Comparison of ENCODE assay signal across 23 cellular contexts in genomic region chr9:38278931-38279532, GRCh38.
DNase-seq lines count a peak whose midpoint lies in the region; ATAC-seq and TF ChIP-seq lines count a peak whose summit lies in the region.
"Had no signal": no experiment of that assay in that cellular context is flagged by ENCODE, and none has a peak within 500 bp of the region (broad histone marks: within the 10 kb centered on the region; RNA-seq: fewer than 3 reads in every experiment).

No MANE protein-coding gene starts in this region.

- peaks cover 28% of the 10 kb centered on the region for H3K4me1 Mint-ChIP-seq in stimulated activated effector memory CD8-positive, alpha-beta T cell treated with anti-CD3 and anti-CD28 coated beads, Interleukin-12 subunit alpha, Interleukin-12 subunit beta, amount 100 ng/mL, for 72 hours

- no peaks in the 10 kb centered on the region for H3K36me3 ChIP-seq in esophagus muscularis mucosa
- no peaks in the 10 kb centered on the region for H3K36me3 ChIP-seq in tibial artery
- H3K36me3 ChIP-seq: lower lobe of right lung had no signal

- TF ChIP-seq CTCF in esophagus muscularis mucosa (IDR thresholded peaks at IDR 0.05), result no peak
- TF ChIP-seq CTCF in tibial artery (IDR thresholded peaks at IDR 0.05), result no peak

- WGBS in esophagus muscularis mucosa, result 89% methylated on average over 6 of the region's 6 CpGs

- H3K4me1 ChIP-seq in esophagus muscularis mucosa, result no peaks in the 10 kb centered on the region
- peaks cover 0 to 14% (median 0%) of the 10 kb centered on the region in 4 donors for H3K4me1 ChIP-seq in tibial artery
- H3K4me1 ChIP-seq: lower lobe of right lung had no signal

- DNase-seq in NCI-H82 (lab: John Stamatoyannopoulos, UW), result peak; percentile 8
- DNase-seq in NCI-H82 treated with DMSO at 0.1 percent for 48 hours (lab: John Stamatoyannopoulos, UW; ENCODE audit: unreplicated experiment), result no peak
- DNase-seq in NCI-H2196 (lab: John Stamatoyannopoulos, UW; ENCODE audit: unreplicated experiment), result peak; percentile 37
- peak; percentile 80 for DNase-seq in esophagus muscularis mucosa (ENCODE audit: extremely low spot score)
- no peak for DNase-seq in stimulated activated effector memory CD8-positive, alpha-beta T cell treated with anti-CD3 and anti-CD28 coated beads, Interleukin-12 subunit alpha, Interleukin-12 subunit beta, amount 100 ng/mL, for 72 hours (ENCODE audit: low spot score in 2 of 2)
- DNase-seq in NCI-H1048 (lab: John Stamatoyannopoulos, UW), result no peak
- no peak for DNase-seq in tibial artery
- no peak for DNase-seq in NCI-H748 treated with DMSO at 0.1 percent for 48 hours (lab: John Stamatoyannopoulos, UW)
- DNase-seq: activated T-cell treated with anti-CD3 and anti-CD28 coated beads, Interleukin-2, amount 50 U/mL, for 48 hours; Calu3; dermis blood vessel endothelial cell; foreskin melanocyte; Kasumi-1; kidney glomerular epithelial cell; lower lobe of right lung; naive thymus-derived CD8-positive, alpha-beta T cell; NCI-H524; occipital lobe; Right ventricle myocardium superior; stimulated activated CD4-positive, alpha-beta T cell treated with anti-CD3 and anti-CD28 coated beads, Interleukin-4, amount 100 ng/mL, for 24 hours; trophoblast cell had no signal

- no peaks in the 10 kb centered on the region for H3K9me3 Mint-ChIP-seq in stimulated activated effector memory CD8-positive, alpha-beta T cell treated with anti-CD3 and anti-CD28 coated beads, Interleukin-12 subunit alpha, Interleukin-12 subunit beta, amount 100 ng/mL, for 72 hours
- H3K9me3 Mint-ChIP-seq: T-helper 2 cell treated with Interferon-gamma antibody and Interleukin-4, amounts not matched to agents 5 μg/mL and 100 μg/mL, for 36 hours had no signal

- no peak overlapping the region for H3K4me3 ChIP-seq in esophagus muscularis mucosa
- no peak overlapping the region for H3K4me3 ChIP-seq in tibial artery
- H3K4me3 ChIP-seq: lower lobe of right lung had no signal

- H3K27ac Mint-ChIP-seq in stimulated activated effector memory CD8-positive, alpha-beta T cell treated with anti-CD3 and anti-CD28 coated beads, Interleukin-12 subunit alpha, Interleukin-12 subunit beta, amount 100 ng/mL, for 72 hours, result peak overlapping the region; percentile 41
- H3K27ac Mint-ChIP-seq: T-helper 2 cell treated with Interferon-gamma antibody and Interleukin-4, amounts not matched to agents 5 μg/mL and 100 μg/mL, for 36 hours had no signal

- intact Hi-C loops in esophagus muscularis mucosa (cut with DNase I) (no loop called here), tibial artery (cut with DNase I; ENCODE audit: low total_unique reads) (no loop called here)

- H3K27ac ChIP-seq in esophagus muscularis mucosa (replicated peaks in 1 of 4), result no peak overlapping the region
- no peak overlapping the region for H3K27ac ChIP-seq in tibial artery
- H3K27ac ChIP-seq: lower lobe of right lung had no signal

- TF ChIP-seq EP300 in esophagus muscularis mucosa (IDR thresholded peaks at IDR 0.05), result no peak

- H3K36me3 Mint-ChIP-seq in stimulated activated effector memory CD8-positive, alpha-beta T cell treated with anti-CD3 and anti-CD28 coated beads, Interleukin-12 subunit alpha, Interleukin-12 subunit beta, amount 100 ng/mL, for 72 hours, result peaks cover 6% of the 10 kb centered on the region
- H3K36me3 Mint-ChIP-seq: naive thymus-derived CD8-positive, alpha-beta T cell had no signal

- ATAC-seq in stimulated activated effector memory CD8-positive, alpha-beta T cell treated with anti-CD3 and anti-CD28 coated beads, Interleukin-12 subunit alpha, Interleukin-12 subunit beta, amount 100 ng/mL, for 72 hours, result peak; percentile 19
- ATAC-seq: HCT116; lower lobe of right lung; naive thymus-derived CD8-positive, alpha-beta T cell had no signal

- H3K27me3 ChIP-seq in esophagus muscularis mucosa (no peaks in the 10 kb centered on the region), tibial artery (peaks cover 0 to 7% of the 10 kb centered on the region in 2 donors)

- no peak for TF ChIP-seq POLR2A in esophagus muscularis mucosa (IDR thresholded peaks at IDR 0.05; ENCODE audit: low read depth)

- H3K4me3 Mint-ChIP-seq in stimulated activated effector memory CD8-positive, alpha-beta T cell treated with anti-CD3 and anti-CD28 coated beads, Interleukin-12 subunit alpha, Interleukin-12 subunit beta, amount 100 ng/mL, for 72 hours, result no peak overlapping the region
- H3K4me3 Mint-ChIP-seq: T-helper 2 cell treated with Interferon-gamma antibody and Interleukin-4, amounts not matched to agents 5 μg/mL and 100 μg/mL, for 36 hours had no signal

- H3K9me3 ChIP-seq in esophagus muscularis mucosa (no peaks in the 10 kb centered on the region), tibial artery (no peaks in the 10 kb centered on the region)
- H3K9me3 ChIP-seq: lower lobe of right lung had no signal

Comparison
In these comparisons a context has a peak if more than half of its experiments do, and no peak if none do; other contexts are left out.
1. DNase-seq: peak in NCI-H82 (single experiment), NCI-H2196 (single experiment) and esophagus muscularis mucosa (single experiment); none in NCI-H82 treated with DMSO at 0.1 percent for 48 hours (single experiment), stimulated activated effector memory CD8-positive, alpha-beta T cell treated with anti-CD3 and anti-CD28 coated beads, Interleukin-12 subunit alpha, Interleukin-12 subunit beta, amount 100 ng/mL, for 72 hours (0 of 2), NCI-H1048 (single experiment), tibial artery (0 of 2) and NCI-H748 treated with DMSO at 0.1 percent for 48 hours (single experiment).